1 cellular context compared by ENCODE assay signal in genomic region chrX:19904778-19905367, GRCh38.
TF ChIP-seq lines count a peak whose summit lies in the region.

No MANE protein-coding gene starts in this region.

TF ChIP-seq in SK-N-SH, 30 proteins besides CTCF, POLR2A, EP300 and RAD21 (continued from another document):
- no peak for TF ChIP-seq REST (IDR thresholded peaks at IDR 0.05; ENCODE audit: low read depth, low read length)
